Comparison of ENCODE assay signal across 11 cellular contexts in genomic region chr16:84724619-84725307, GRCh38. TPM values are rescaled to one million over a fixed set of nuclear protein-coding genes. Genes with fewer than 3 reads are reported as not detected.
DNase-seq lines count a peak whose midpoint lies in the region; ATAC-seq and TF ChIP-seq lines count a peak whose summit lies in the region.
"Had no signal": no experiment of that assay in that cellular context is flagged by ENCODE, and none has a peak within 500 bp of the region (broad histone marks: within the 10 kb centered on the region; RNA-seq: fewer than 3 reads in every experiment).

No MANE protein-coding gene starts in this region.

- no peaks in the 10 kb centered on the region for H3K9me3 ChIP-seq in A673 (ENCODE audit: low read depth, low read length, poor library complexity, severe bottlenecking)

- POLR2A ChIA-PET in A673 (lab: Charles Lee; ENCODE audit: low non-redundant PET): no interaction called here
- POLR2A ChIA-PET in RWPE1 (lab: Yijun Ruan, JAX; ENCODE audit: low non-redundant PET): no interaction called here

- no peak overlapping the region for H3K4me3 ChIP-seq in A673 (ENCODE audit: low read depth, low read length, poor library complexity, severe bottlenecking)
- no peak overlapping the region for H3K4me3 ChIP-seq in GM12865 (ENCODE audit: low read depth, low read length)
- H3K4me3 ChIP-seq in fibroblast of the aortic adventitia (ENCODE audit: low read depth, low read length): no peak overlapping the region

- BruUV-seq in A673 (replicated peaks; lab: Mats Ljungman, UMichigan): no TSS peak

- H3K27me3 ChIP-seq in A673 (replicated peaks; ENCODE audit: insufficient read depth, low read depth, low read length, poor library complexity): no peaks in the 10 kb centered on the region

- DNase-seq in A673 (ENCODE audit: low spot score) (peak; percentile 81), GM12865 (ENCODE audit: low read depth) (peak; percentile 58), RWPE1 (ENCODE audit: low spot score) (no peak), fibroblast of the aortic adventitia (ENCODE audit: low read depth) (peak; percentile 66), DMS153 treated with DMSO at 0.1 percent for 48 hours (lab: John Stamatoyannopoulos, UW; ENCODE audit: unreplicated experiment) (no peak), cerebellum (ENCODE audit: low spot score) (no peak)
- no peak for DNase-seq in effector CD4-positive, alpha-beta T cell
- DNase-seq: activated gamma-delta T cell treated with Interleukin-2 at 50 U/mL for 16 hours; NCI-H146; stimulated activated CD4-positive, alpha-beta T cell treated with anti-CD3 and anti-CD28 coated beads, Interleukin-2, amount 100 ng/mL, for 24 hours had no signal

- H3K36me3 ChIP-seq in A673 (ENCODE audit: insufficient read depth, low read length, poor library complexity, severe bottlenecking): no peaks in the 10 kb centered on the region

- no peak for ATAC-seq in GM18861 (IDR thresholded peaks at IDR 0.05; ENCODE audit: unreplicated experiment)

- CTCF ChIA-PET in A673 (lab: Charles Lee) (interaction anchor here (0.5 to 3.0 kb wide), 4 partner anchors 52 to 1084 kb away, joined by 3 to 21 read pairs (median 6); no protein-coding TSS in a partner anchor), RWPE1 (lab: Yijun Ruan, JAX) (interaction anchor here (0.6 to 3.0 kb wide), 6 partner anchors 9 to 382 kb away, joined by 4 to 27 read pairs (median 10); no protein-coding TSS in a partner anchor)

- H3K27ac ChIP-seq in A673 (ENCODE audit: low read depth, low read length, poor library complexity, severe bottlenecking) (peak overlapping the region; percentile 70), RWPE1 (peak overlapping the region; percentile 63; the same call in 1 of the 2 replicates)

- intact Hi-C loops in A673 (cut with micrococcal nuclease; ENCODE audit: unreplicated experiment): loop anchor here (2.0 kb wide), 1 partner anchor 52 kb away; no protein-coding TSS in a partner anchor

- H3K4me1 ChIP-seq in A673 (ENCODE audit: insufficient read depth, low read length, poor library complexity, severe bottlenecking): peaks cover 86% of the 10 kb centered on the region

- no peak for TF ChIP-seq CTCF in A673 (conservative IDR thresholded peaks at IDR 0.05; ENCODE audit: low read depth, low read length)
- no peak for TF ChIP-seq CTCF in GM12865 (IDR thresholded peaks at IDR 0.05; ENCODE audit: insufficient read depth, low read depth, low read length, missing control alignments)
- no peak for TF ChIP-seq CTCF in RWPE1 (conservative IDR thresholded peaks at IDR 0.05; ENCODE audit: low read depth)
- TF ChIP-seq CTCF in fibroblast of the aortic adventitia (IDR thresholded peaks at IDR 0.05; ENCODE audit: insufficient read depth, low read length): no peak

RNA-seq across cellular contexts. Expression of gene USP10, which starts 25.0 kb away (rescaled TPM):
- 165 and 171 TPM in 2 replicates for total RNA-seq in A673 (2021)
- 61.7 and 93.2 TPM in 2 replicates for total RNA-seq in fibroblast of the aortic adventitia (ENCODE audit: low replicate concordance)
- 67.2 TPM for total RNA-seq in cerebellum

Comparison
In these comparisons a context has a peak if more than half of its experiments do, and no peak if none do; other contexts are left out.
1. DNase-seq: peak in A673 (single experiment), GM12865 (single experiment) and fibroblast of the aortic adventitia (single experiment); none in RWPE1 (single experiment), effector CD4-positive, alpha-beta T cell (single experiment), DMS153 treated with DMSO at 0.1 percent for 48 hours (single experiment) and cerebellum (single experiment).